In genomic region chr11:35082322-35083180, GRCh38 we compare ENCODE assay signal across 8 cellular contexts. TPM values are rescaled to one million over a fixed set of nuclear protein-coding genes. Genes with fewer than 3 reads are reported as not detected.
DNase-seq lines count a peak whose midpoint lies in the region; ATAC-seq and TF ChIP-seq lines count a peak whose summit lies in the region.

No MANE protein-coding gene starts in this region.

- H3K27ac ChIP-seq in caudate nucleus (ENCODE audit: low read depth, low read length) = peak overlapping the region; percentile 18

- TF ChIP-seq POLR2A in lower leg skin (IDR thresholded peaks at IDR 0.05) = no peak

- DNase-seq in DMS 273 (lab: John Stamatoyannopoulos, UW; ENCODE audit: unreplicated experiment) (peak; percentile 39), HT1080 (ENCODE audit: low read depth) (peak; percentile 98), caudate nucleus (lab: John Stamatoyannopoulos, UW) (peak in 31 of 61 donors; percentile 1 to 67 (median 22)), lower leg skin (ENCODE audit: low spot score in 2 of 2) (peak; percentile 84 to 94), midbrain (lab: John Stamatoyannopoulos, UW) (no peak)
- peak; percentile 29 to 74 (median 50) for DNase-seq in activated CD4-positive, CD25-positive, alpha-beta regulatory T cell (lab: John Stamatoyannopoulos, UW)
- DNase-seq in stimulated activated CD8-positive, alpha-beta memory T cell treated with anti-CD3 and anti-CD28 coated beads, Interleukin-4, amount 100 ng/mL, for 1 hour (ENCODE audit: low read depth in 2 of 2, low spot score in 1 of 2) = peak; percentile 49 to 58

- TF ChIP-seq CTCF in lower leg skin (IDR thresholded peaks at IDR 0.05) = no peak

- WGBS in lower leg skin, 2 donors = 16 to 33% methylated on average over 15 of the region's 15 CpGs

- ATAC-seq in GM21515 (IDR thresholded peaks at IDR 0.05; ENCODE audit: unreplicated experiment) = peak; percentile 79

- H3K4me3 ChIP-seq in lower leg skin (ENCODE audit: low read depth, poor library complexity, severe bottlenecking) = no peak overlapping the region

- intact Hi-C loops in lower leg skin (cut with DNase I; ENCODE audit: low total_unique reads) = no loop called here

RNA-seq across cellular contexts. Expression of gene CD44, which starts 56.4 kb away (rescaled TPM):
- total RNA-seq in HT1080 (2014; rRNA removed; shearing (Covaris generic)) = 190 and 492 TPM in 2 replicates
- polyA plus RNA-seq in HT1080 (2015; cell fraction: cytosol; rRNA removed) = 1,395 and 1,667 TPM in 2 replicates
- 2,115 and 2,218 TPM in 2 replicates for polyA plus RNA-seq in HT1080 (2015; cell fraction: nucleus; rRNA removed)
- total RNA-seq in lower leg skin = 1,000 to 10,000 TPM in 1 of 4 donors, 100 to 1,000 TPM in 3; 861 to 1,282 (median 914) TPM
